ENCODE assay signal across 28 cellular contexts in genomic region chr7:20035279-20035875, GRCh38.
A peak's percentile ranks its signal among the peaks of the same experiment; 100 is the strongest.
DNase-seq lines count a peak whose midpoint lies in the region; ATAC-seq, FAIRE-seq and TF ChIP-seq lines count a peak whose summit lies in the region.
"Had no signal": no experiment of that assay in that cellular context is flagged by ENCODE, and none has a peak within 500 bp of the region (broad histone marks: within the 10 kb centered on the region; RNA-seq: fewer than 3 reads in every experiment).

No MANE protein-coding gene starts in this region.

- 98% methylated on average over 5 of the region's 5 CpGs; no CpG with 5 or more reads in 1 of the 2 experiments for WGBS in H1 (ENCODE audit: extremely low coverage in 1 of 2, insufficient coverage in 1 of 2, insufficient read length in 1 of 2, insufficient replicate concordance in 2 of 2, low coverage in 1 of 2, low lambda C conversion rate in 2 of 2, missing lambda C conversion rate in 1 of 2), 2 experiments

- TF ChIP-seq RAD21 in H1 (IDR thresholded peaks at IDR 0.05 in 1 of 2, conservative IDR thresholded peaks at IDR 0.05 in 1 of 2; ENCODE audit: low read depth in 2 of 2, low read length in 2 of 2) = peak; percentile 17 to 27; a peak in 2 of 4 replicates

- H3K79me1 ChIP-seq in H1 (ENCODE audit: low read depth, low read length) = no peaks in the 10 kb centered on the region; the same call in 1 of the 2 replicates

- no peak overlapping the region for H3K23ac ChIP-seq in H1 (ENCODE audit: insufficient read length)

- H3K27ac ChIP-seq in OCI-LY1 (ENCODE audit: low read depth, low read length, poor library complexity, severe bottlenecking) (no peak overlapping the region), H1 (ENCODE audit: low read depth, low read length) (no peak overlapping the region)
- H3K27ac ChIP-seq: PC-9 had no signal

- no peak overlapping the region for H4K8ac ChIP-seq in H1 (ENCODE audit: extremely low read depth, insufficient read depth, low read length)

- no peak overlapping the region for H3K4ac ChIP-seq in H1 (replicated peaks; ENCODE audit: insufficient read length, low read depth, low read length)

- H3K4me2 ChIP-seq in OCI-LY1 (ENCODE audit: low read length) (no peak overlapping the region), H1 (ENCODE audit: insufficient read depth in 1 of 2, low read depth in 2 of 2, low read length in 2 of 2) (no peak overlapping the region)
- H3K4me2 ChIP-seq: PC-9 had no signal

- no peaks in the 10 kb centered on the region for H3K9me3 ChIP-seq in OCI-LY1 (ENCODE audit: low read length)
- no peaks in the 10 kb centered on the region for H3K9me3 ChIP-seq in H1 (ENCODE audit: insufficient read depth in 2 of 2, low read depth in 1 of 2, low read length in 1 of 2)

- H3K4me3 ChIP-seq in OCI-LY1 (ENCODE audit: low read depth, low read length, poor library complexity, severe bottlenecking) (no peak overlapping the region), H1 (ENCODE audit: extremely low read depth in 1 of 4, insufficient read depth in 2 of 4, low read depth in 3 of 4, low read length in 4 of 4) (no peak overlapping the region)
- H3K4me3 ChIP-seq: GM23248, PC-9 had no signal

- no peak overlapping the region for H2BK120ac ChIP-seq in H1 (replicated peaks; ENCODE audit: low read depth, low read length)

- no peak overlapping the region for H3K56ac ChIP-seq in H1 (replicated peaks; ENCODE audit: insufficient read length, low read depth, low read length)

- no peak overlapping the region for H2BK20ac ChIP-seq in H1 (ENCODE audit: low read length)

- H4K20me1 ChIP-seq in OCI-LY1 (ENCODE audit: insufficient read depth, low read length) (no peaks in the 10 kb centered on the region), H1 (replicated peaks in 1 of 2; ENCODE audit: control insufficient read depth in 1 of 2, insufficient read depth in 2 of 2, low read length in 2 of 2) (no peaks in the 10 kb centered on the region)

- TF ChIP-seq EP300 in H1 (IDR thresholded peaks at IDR 0.05; ENCODE audit: borderline replicate concordance in 1 of 2, low read depth in 2 of 2, low read length in 2 of 2) = no peak

- H3K9me2 ChIP-seq in OCI-LY1 (ENCODE audit: low read depth, low read length) = no peaks in the 10 kb centered on the region

- H2BK5ac ChIP-seq in H1 (ENCODE audit: low read depth, low read length) = peak overlapping the region; percentile 9; the same call in 1 of the 2 replicates

- no peak overlapping the region for H2BK12ac ChIP-seq in H1 (ENCODE audit: low read depth, low read length)

- peaks cover 26% of the 10 kb centered on the region for H3K4me1 ChIP-seq in OCI-LY1 (ENCODE audit: insufficient read depth, low read length, severe bottlenecking)
- H3K4me1 ChIP-seq in H1 (replicated peaks in 1 of 4; ENCODE audit: control insufficient read depth in 3 of 4, insufficient read depth in 4 of 4, low read length in 3 of 4) = peaks cover 0 to 9% (median 1%) of the 10 kb centered on the region in 4 experiments; a peak in 4 of 7 replicates
- H3K4me1 ChIP-seq: Caco-2 had no signal

- CTCF ChIA-PET in H1 (lab: Charles Lee; ENCODE audit: partially characterized antibody) = no interaction called here

- no peaks in the 10 kb centered on the region for H3K79me2 ChIP-seq in OCI-LY1 (ENCODE audit: insufficient read depth, low read length)
- H3K79me2 ChIP-seq in H1 (ENCODE audit: control insufficient read depth in 1 of 2, insufficient read depth in 2 of 2, low read length in 2 of 2) = peaks cover 0 to 10% of the 10 kb centered on the region in 2 experiments; a peak in 1 of 4 replicates

- no peak overlapping the region for H3K9ac ChIP-seq in OCI-LY1 (ENCODE audit: low read length)
- H3K9ac ChIP-seq in H1 (replicated peaks in 1 of 4; ENCODE audit: extremely low read depth in 1 of 4, low read depth in 3 of 4, low read length in 3 of 4) = no peak overlapping the region
- H3K9ac ChIP-seq: GM23248 had no signal

- H4K91ac ChIP-seq in H1 (replicated peaks; ENCODE audit: insufficient read length, low read length) = no peak overlapping the region

- no peaks in the 10 kb centered on the region for H3K23me2 ChIP-seq in H1 (ENCODE audit: low read depth, low read length)

- ATAC-seq in GM18909 (IDR thresholded peaks at IDR 0.05; ENCODE audit: poor library complexity, unreplicated experiment) (no peak), HG02870 (IDR thresholded peaks at IDR 0.05; ENCODE audit: unreplicated experiment) (no peak), GM19023 (IDR thresholded peaks at IDR 0.05; ENCODE audit: unreplicated experiment) (no peak)

- H3K14ac ChIP-seq in H1 (ENCODE audit: insufficient read length) = no peak overlapping the region

- H3K36me3 ChIP-seq in OCI-LY1 (ENCODE audit: insufficient read depth, low read length) = no peaks in the 10 kb centered on the region
- peaks cover 0 to 7% (median 1%) of the 10 kb centered on the region in 4 experiments; a peak in 1 of 8 replicates for H3K36me3 ChIP-seq in H1 (ENCODE audit: control insufficient read depth in 2 of 4, insufficient read depth in 4 of 4, low read length in 3 of 4)

- POLR2A ChIA-PET in H1 (lab: Charles Lee; ENCODE audit: partially characterized antibody) = no interaction called here

- H2AK5ac ChIP-seq in H1 (ENCODE audit: low read depth, low read length) = no peak overlapping the region

- peak; percentile 12; the same call in 1 of the 2 replicates for TF ChIP-seq CTCF in OCI-LY1 (IDR thresholded peaks at IDR 0.05; ENCODE audit: low read length)
- peak in 1 of 3 experiments; percentile 10; a peak in 2 of 4 replicates for TF ChIP-seq CTCF in H1 (IDR thresholded peaks at IDR 0.05; ENCODE audit: control extremely low read depth in 1 of 3, insufficient read depth in 1 of 3, low read depth in 1 of 3, low read length in 3 of 3)

- H2BK15ac ChIP-seq in H1 (ENCODE audit: low read length) = no peak overlapping the region

- no peak overlapping the region for H3K18ac ChIP-seq in H1 (ENCODE audit: extremely low read depth, low read length)

- H2AFZ ChIP-seq in OCI-LY1 (ENCODE audit: low read length) = no peak overlapping the region
- no peak overlapping the region for H2AFZ ChIP-seq in H1 (ENCODE audit: low read length)
- H2AFZ ChIP-seq: GM23248, PC-9 had no signal

- H3K27me3 ChIP-seq in OCI-LY1 (ENCODE audit: insufficient read depth, low read length) (no peaks in the 10 kb centered on the region), H1 (replicated peaks in 1 of 4; ENCODE audit: control insufficient read depth in 3 of 4, extremely low read depth in 1 of 4, insufficient read depth in 3 of 4, low read length in 3 of 4) (no peaks in the 10 kb centered on the region)

- DNase-seq in H1 (ENCODE audit: low read depth in 1 of 2, low spot score in 2 of 2) (no peak), kidney tubule cell (ENCODE audit: low spot score) (peak; percentile 55), NCI-H146 (lab: John Stamatoyannopoulos, UW) (no peak)
- DNase-seq: C1 segment of cervical spinal cord; Caco-2; CD4-positive, alpha-beta memory T cell; GM23248; HCEC 1CT; IMR-90; KG1; MM.1S; NCI-H1048; NCI-H1436; NCI-H187 treated with DMSO at 0.1 percent for 48 hours; NCI-H446; NCI-H524 treated with DMSO at 0.1 percent for 48 hours; NCI-H774; Right ventricle myocardium superior; RPMI8226; T-helper 1 cell had no signal

- no peak for TF ChIP-seq POLR2A in H1 (IDR thresholded peaks at IDR 0.05; ENCODE audit: control extremely low read depth in 1 of 2, low read depth in 2 of 2, low read length in 2 of 2)

- FAIRE-seq in H1 (lab: Jason Lieb, UNC) = no peak
- FAIRE-seq: G401.6, GM12891, GM18507 had no signal

- H3F3A ChIP-seq in OCI-LY1 (ENCODE audit: insufficient read depth, low read length) = no peaks in the 10 kb centered on the region

- no peak overlapping the region for H4K5ac ChIP-seq in H1 (ENCODE audit: insufficient read length, low read depth, low read length)

TF ChIP-seq in H1, 55 proteins besides CTCF, POLR2A, EP300 and RAD21:
- TF ChIP-seq USF2 (IDR thresholded peaks at IDR 0.05; ENCODE audit: low read length) (no peak), CBX8 (IDR thresholded peaks at IDR 0.05; ENCODE audit: borderline replicate concordance, low read depth, low read length) (no peak), HDAC2 (IDR thresholded peaks at IDR 0.05; ENCODE audit: borderline replicate concordance in 1 of 2, low read depth in 2 of 2, low read length in 2 of 2) (no peak), BACH1 (IDR thresholded peaks at IDR 0.05; ENCODE audit: low read length) (no peak), NRF1 (IDR thresholded peaks at IDR 0.05; ENCODE audit: low read depth, low read length) (no peak), YY1 (IDR thresholded peaks at IDR 0.05; ENCODE audit: low read depth, low read length) (no peak), RFX5 (IDR thresholded peaks at IDR 0.05; ENCODE audit: borderline replicate concordance, low read depth, low read length) (no peak), JUN (IDR thresholded peaks at IDR 0.05; ENCODE audit: low read depth, low read length) (no peak), NANOG (IDR thresholded peaks at IDR 0.05; ENCODE audit: insufficient read depth, low read depth, low read length, poor library complexity, severe bottlenecking) (no peak), BRCA1 (IDR thresholded peaks at IDR 0.05; ENCODE audit: low read depth, low read length) (no peak), SP2 (IDR thresholded peaks at IDR 0.05; ENCODE audit: low read length) (no peak), KDM5A (IDR thresholded peaks at IDR 0.05; ENCODE audit: low read length) (no peak), BCL11A (IDR thresholded peaks at IDR 0.05; ENCODE audit: low read depth in 2 of 2, low read length in 2 of 2) (no peak)
TF ChIP-seq in H1: peak in this region for 0.
